1 cellular context compared by ENCODE assay signal in the genomic region with DNA sequence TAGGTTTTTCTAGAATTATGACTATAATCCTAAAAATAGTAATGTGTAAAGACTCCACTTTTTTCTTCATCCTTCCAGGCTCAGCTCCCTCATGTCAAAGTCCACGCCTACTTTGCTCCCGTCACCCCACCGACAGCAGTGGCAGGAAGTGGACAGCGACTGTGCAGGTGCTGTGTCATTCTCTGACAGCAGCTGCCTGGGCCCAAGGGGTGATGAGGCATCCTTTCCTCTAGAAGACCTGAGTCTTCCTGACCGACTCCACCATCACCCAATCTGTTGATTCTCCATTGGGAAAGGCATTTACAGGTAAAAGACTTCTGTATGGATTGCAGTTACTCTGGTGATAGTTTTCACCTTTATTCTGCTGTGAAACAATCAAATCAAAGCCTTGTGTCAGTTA.
TF ChIP-seq lines count a peak whose summit lies in the region.

No MANE protein-coding gene starts in this region.

TF ChIP-seq in WTC11, 78 proteins besides CTCF, POLR2A, EP300 and RAD21 (continued from another document):
- no peak for TF ChIP-seq ZNF281 (CRISPR knock-in tag; IDR thresholded peaks at IDR 0.05)
- no peak for TF ChIP-seq ZNF121 (CRISPR knock-in tag; IDR thresholded peaks at IDR 0.05)
- TF ChIP-seq ZNF138 (CRISPR knock-in tag; conservative IDR thresholded peaks at IDR 0.05): no peak
- TF ChIP-seq MYBL2 (CRISPR knock-in tag; IDR thresholded peaks at IDR 0.05): no peak
- TF ChIP-seq NFATC4 (CRISPR knock-in tag; IDR thresholded peaks at IDR 0.05): no peak
- no peak for TF ChIP-seq STAT6 (CRISPR knock-in tag; conservative IDR thresholded peaks at IDR 0.05; ENCODE audit: low read depth)
- no peak for TF ChIP-seq E2F5 (CRISPR knock-in tag; IDR thresholded peaks at IDR 0.05)
- TF ChIP-seq IRF2 (CRISPR knock-in tag; IDR thresholded peaks at IDR 0.05; ENCODE audit: borderline replicate concordance, low read depth): no peak
- TF ChIP-seq TCF7 (CRISPR knock-in tag; IDR thresholded peaks at IDR 0.05; ENCODE audit: low read depth): no peak
TF ChIP-seq in WTC11: peak in this region for 0.
